8 cellular contexts compared by ENCODE assay signal in genomic region chr16:58464047-58464915, GRCh38. TPM values are rescaled to one million over a fixed set of nuclear protein-coding genes. Genes with fewer than 3 reads are reported as not detected.
A peak's percentile ranks its signal among the peaks of the same experiment; 100 is the strongest.
DNase-seq lines count a peak whose midpoint lies in the region; ATAC-seq, FAIRE-seq and TF ChIP-seq lines count a peak whose summit lies in the region.

No MANE protein-coding gene starts in this region.

- FAIRE-seq in kidney (lab: Jason Lieb, UNC), result no peak
- no peak for FAIRE-seq in D721Med (lab: Jason Lieb, UNC)

- POLR2A ChIA-PET in Caco-2 (lab: Charles Lee), result no interaction called here
- POLR2A ChIA-PET in naive thymus-derived CD8-positive, alpha-beta T cell (lab: Charles Lee), result interaction anchor here (0.5 kb wide), 1 partner anchor 163 kb away, joined by 3 read pairs; no protein-coding TSS in a partner anchor

- H3K9me3 Mint-ChIP-seq in Caco-2 (ENCODE audit: unreplicated experiment), result no peaks in the 10 kb centered on the region
- H3K9me3 Mint-ChIP-seq in naive thymus-derived CD8-positive, alpha-beta T cell, result no peaks in the 10 kb centered on the region

- H3K4me1 Mint-ChIP-seq in Caco-2 (ENCODE audit: low read depth, unreplicated experiment), result peaks cover 10% of the 10 kb centered on the region
- H3K4me1 Mint-ChIP-seq in naive thymus-derived CD8-positive, alpha-beta T cell, result peaks cover 6 to 12% (median 10%) of the 10 kb centered on the region in 4 donors

- intact Hi-C loops in Caco-2 (cut with micrococcal nuclease; ENCODE audit: unreplicated experiment), result loop anchor here (1.0 kb wide), 1 partner anchor 23 kb away; no protein-coding TSS in a partner anchor
- intact Hi-C loops in kidney (cut with DNase I), result no loop called here

- no peaks in the 10 kb centered on the region for H3K36me3 Mint-ChIP-seq in Caco-2 (ENCODE audit: insufficient read depth, unreplicated experiment)
- peaks cover 2 to 4% (median 3%) of the 10 kb centered on the region in 3 donors for H3K36me3 Mint-ChIP-seq in naive thymus-derived CD8-positive, alpha-beta T cell

- TF ChIP-seq CTCF in Caco-2 (IDR thresholded peaks at IDR 0.05; ENCODE audit: insufficient read depth in 1 of 2, low read depth in 1 of 2, low read length in 1 of 2, severe bottlenecking in 1 of 2, unreplicated experiment in 1 of 2), result no peak
- no peak for TF ChIP-seq CTCF in kidney (IDR thresholded peaks at IDR 0.05; ENCODE audit: borderline replicate concordance, extremely low read depth, insufficient read depth)
- no peak for TF ChIP-seq CTCF in D721Med (IDR thresholded peaks at IDR 0.05; ENCODE audit: insufficient read depth, missing control alignments)

- ATAC-seq in naive thymus-derived CD8-positive, alpha-beta T cell, result peak; percentile 36 to 52
- no peak for ATAC-seq in HG03097 (IDR thresholded peaks at IDR 0.05; ENCODE audit: low FRiP score, unreplicated experiment)
- no peak for ATAC-seq in GM18511 (IDR thresholded peaks at IDR 0.05; ENCODE audit: unreplicated experiment)

- peak overlapping the region; percentile 63 for H3K4me3 Mint-ChIP-seq in Caco-2 (ENCODE audit: unreplicated experiment)
- peak overlapping the region; percentile 60 to 78 (median 69) for H3K4me3 Mint-ChIP-seq in naive thymus-derived CD8-positive, alpha-beta T cell

- no peaks in the 10 kb centered on the region for H3K9me3 ChIP-seq in Caco-2
- no peaks in the 10 kb centered on the region for H3K9me3 ChIP-seq in kidney (ENCODE audit: control insufficient read depth in 1 of 2, low read length in 2 of 2)

- H3K36me3 ChIP-seq in Caco-2 (ENCODE audit: control insufficient read depth, insufficient read depth, low read length) (no peaks in the 10 kb centered on the region), kidney (ENCODE audit: control insufficient read depth in 1 of 2, insufficient read depth in 2 of 2, low read length in 2 of 2) (no peaks in the 10 kb centered on the region)

- H3K27ac Mint-ChIP-seq in Caco-2 (ENCODE audit: unreplicated experiment), result no peak overlapping the region
- no peak overlapping the region for H3K27ac Mint-ChIP-seq in naive thymus-derived CD8-positive, alpha-beta T cell

- H3K4me3 ChIP-seq in Caco-2 (ENCODE audit: low read depth, low read length) (peak overlapping the region; percentile 40), kidney (ENCODE audit: low read length in 2 of 2) (peak overlapping the region in 1 of 2 donors; percentile 29)

- H3K27me3 ChIP-seq in Caco-2 (replicated peaks; ENCODE audit: control insufficient read depth, insufficient read depth, low read length), result peaks cover 3% of the 10 kb centered on the region

- no TSS peak for BruUV-seq in Caco-2 (replicated peaks; lab: Mats Ljungman, UMichigan)

- H3K9ac ChIP-seq in kidney (ENCODE audit: low read length in 2 of 2), result no peak overlapping the region

- no peak overlapping the region for H3K27ac ChIP-seq in kidney (ENCODE audit: low read depth in 2 of 2, low read length in 2 of 2)

- CTCF ChIA-PET in Caco-2 (lab: Charles Lee), result interaction anchor here (0.6 to 1.3 kb wide), 3 partner anchors 24 to 292 kb away, joined by 3 to 4 read pairs (median 3); no protein-coding TSS in a partner anchor

- peaks cover 16% of the 10 kb centered on the region for H3K27me3 Mint-ChIP-seq in Caco-2 (ENCODE audit: insufficient read depth, unreplicated experiment)
- peaks cover 29 to 78% (median 62%) of the 10 kb centered on the region in 5 donors for H3K27me3 Mint-ChIP-seq in naive thymus-derived CD8-positive, alpha-beta T cell

- peak in 1 of 2 experiments; percentile 57 for DNase-seq in Caco-2
- peak; percentile 43 for DNase-seq in M059J (ENCODE audit: low read depth)
- DNase-seq in ecto neural progenitor cell (ENCODE audit: low spot score), result peak; percentile 69
- no peak for DNase-seq in naive thymus-derived CD8-positive, alpha-beta T cell
- no peak for DNase-seq in kidney
- DNase-seq in D721Med (ENCODE audit: insufficient read length, low spot score), result no peak

- H3K4me1 ChIP-seq in Caco-2, result peaks cover 10% of the 10 kb centered on the region
- H3K4me1 ChIP-seq in kidney (ENCODE audit: control insufficient read depth in 1 of 2, insufficient read depth in 1 of 2, low read depth in 1 of 2, low read length in 2 of 2), result peaks cover 0 to 2% of the 10 kb centered on the region in 2 donors

RNA-seq across cellular contexts. Expression of gene NDRG4, which starts 35.7 kb away (rescaled TPM):
- total RNA-seq in Caco-2 (2022) (6.7 and 10.7 TPM in 2 replicates), kidney (5.7 TPM)
- 6.5 and 12.3 TPM in 2 replicates for total RNA-seq in M059J (2014; rRNA removed; shearing (Covaris generic))
- total RNA-seq in naive thymus-derived CD8-positive, alpha-beta T cell, result 1 to 10 TPM; 1.5 to 1.6 TPM
- polyA plus RNA-seq in naive thymus-derived CD8-positive, alpha-beta T cell, result under 1 TPM in 2 of 3 donors, not detected in 1; 0.13 to 0.56 TPM
- polyA plus RNA-seq in kidney (ENCODE audit: insufficient read depth, low read depth, low replicate concordance), result 1.7 TPM

RNA-seq across cellular contexts. Expression of gene SETD6, which starts 51.0 kb away (rescaled TPM):
- total RNA-seq in Caco-2 (2022), result 34.9 and 41.7 TPM in 2 replicates
- total RNA-seq in M059J (2014; rRNA removed; shearing (Covaris generic)), result 7.5 and 11.0 TPM in 2 replicates
- 10 to 100 TPM; 38.6 to 45.6 TPM for total RNA-seq in naive thymus-derived CD8-positive, alpha-beta T cell
- 10 to 100 TPM in 2 of 3 donors, 1 to 10 TPM in 1; 9.8 to 14.5 (median 11.6) TPM for polyA plus RNA-seq in naive thymus-derived CD8-positive, alpha-beta T cell
- 25.0 TPM for total RNA-seq in kidney
- polyA plus RNA-seq in kidney (ENCODE audit: insufficient read depth, low read depth, low replicate concordance), result 13.7 TPM

Comparison
In these comparisons a context has a peak if more than half of its experiments do, and no peak if none do; other contexts are left out.
1. DNase-seq: peak in M059J (single experiment) and ecto neural progenitor cell (single experiment); none in naive thymus-derived CD8-positive, alpha-beta T cell (0 of 10), kidney (single experiment) and D721Med (single experiment).
2. ATAC-seq: peak in naive thymus-derived CD8-positive, alpha-beta T cell (2 of 2); none in HG03097 (single experiment) and GM18511 (single experiment).